Comparison of ENCODE assay signal across 18 cellular contexts in genomic region chr11:20033806-20034205, GRCh38.
DNase-seq lines count a peak whose midpoint lies in the region; ATAC-seq, FAIRE-seq and TF ChIP-seq lines count a peak whose summit lies in the region.
"Had no signal": no experiment of that assay in that cellular context is flagged by ENCODE, and none has a peak within 500 bp of the region (broad histone marks: within the 10 kb centered on the region; RNA-seq: fewer than 3 reads in every experiment).

No MANE protein-coding gene starts in this region.

- no peak overlapping the region for H3K18ac ChIP-seq in mesendoderm (ENCODE audit: low read length)

- peak overlapping the region; percentile 10 for H2AK5ac ChIP-seq in mesendoderm (ENCODE audit: low read length)

- H3K4me1 Mint-ChIP-seq in GM23338 = peaks cover 88% of the 10 kb centered on the region
- no peaks in the 10 kb centered on the region for H3K4me1 Mint-ChIP-seq in activated CD4-positive, alpha-beta T cell treated with anti-CD3 and anti-CD28 coated beads, Interleukin-2, amount 10 ng/mL, durations not matched to agents 7 days and 5 days
- H3K4me1 Mint-ChIP-seq: CD4-positive, alpha-beta memory T cell had no signal

- H2BK5ac ChIP-seq in mesendoderm (ENCODE audit: low read length) = peak overlapping the region; percentile 48

- H3K36me3 Mint-ChIP-seq in GM23338 (ENCODE audit: low read depth) = peaks cover 35% of the 10 kb centered on the region
- no peaks in the 10 kb centered on the region for H3K36me3 Mint-ChIP-seq in activated CD4-positive, alpha-beta T cell treated with anti-CD3 and anti-CD28 coated beads, Interleukin-2, amount 10 ng/mL, durations not matched to agents 7 days and 5 days (ENCODE audit: low read depth)
- H3K36me3 Mint-ChIP-seq: CD4-positive, alpha-beta memory T cell had no signal

- CTCF ChIA-PET in activated CD4-positive, alpha-beta T cell treated with anti-CD3 and anti-CD28 coated beads, Interleukin-2, amount 10 ng/mL, durations not matched to agents 7 days and 5 days (lab: Charles Lee) = no interaction called here

- no peaks in the 10 kb centered on the region for H4K20me1 ChIP-seq in GM23338 (replicated peaks; ENCODE audit: insufficient read depth)

- no peak overlapping the region for H2AFZ ChIP-seq in ACC112 (ENCODE audit: low read length, unreplicated experiment)
- H2AFZ ChIP-seq in GM23338 = no peak overlapping the region

- H3F3A ChIP-seq in GM23338 (replicated peaks; ENCODE audit: low read depth) = no peaks in the 10 kb centered on the region

- no peak overlapping the region for H3K4me2 ChIP-seq in GM23338
- no peak overlapping the region for H3K4me2 ChIP-seq in mesendoderm (ENCODE audit: low read length)

- H3K79me1 ChIP-seq in mesendoderm (ENCODE audit: low read length) = peaks cover 6% of the 10 kb centered on the region

- peaks cover 36% of the 10 kb centered on the region for H3K79me2 ChIP-seq in ACC112 (ENCODE audit: control insufficient read depth, insufficient read depth, low read length, unreplicated experiment)
- peaks cover 50% of the 10 kb centered on the region for H3K79me2 ChIP-seq in GM23338 (replicated peaks; ENCODE audit: insufficient read depth)
- peaks cover 61% of the 10 kb centered on the region for H3K79me2 ChIP-seq in mesendoderm (ENCODE audit: control insufficient read depth, insufficient read depth, low read length)

- peaks cover 18% of the 10 kb centered on the region for H3K36me3 ChIP-seq in ACC112 (ENCODE audit: insufficient read depth, low read length)
- H3K36me3 ChIP-seq in GM23338 (ENCODE audit: insufficient read depth) = no peaks in the 10 kb centered on the region
- no peaks in the 10 kb centered on the region for H3K36me3 ChIP-seq in mesendoderm (ENCODE audit: control insufficient read depth, insufficient read depth, low read length)

- no peak overlapping the region for H3K9ac ChIP-seq in mesendoderm (ENCODE audit: low read length)

- H3K4me3 ChIP-seq in ACC112 (ENCODE audit: low read depth, low read length) (no peak overlapping the region), GM23338 (no peak overlapping the region), mesendoderm (ENCODE audit: low read length) (no peak overlapping the region)

- no peak overlapping the region for H4K5ac ChIP-seq in mesendoderm (ENCODE audit: low read length)

- H3K27me3 Mint-ChIP-seq in GM23338 (ENCODE audit: insufficient read depth, low read depth, poor library complexity) = peaks cover 21% of the 10 kb centered on the region
- peaks cover 20% of the 10 kb centered on the region for H3K27me3 Mint-ChIP-seq in activated CD4-positive, alpha-beta T cell treated with anti-CD3 and anti-CD28 coated beads, Interleukin-2, amount 10 ng/mL, durations not matched to agents 7 days and 5 days

- no peaks in the 10 kb centered on the region; the same call in 2 of the 3 replicates for H3K9me3 Mint-ChIP-seq in GM23338
- no peaks in the 10 kb centered on the region for H3K9me3 Mint-ChIP-seq in activated CD4-positive, alpha-beta T cell treated with anti-CD3 and anti-CD28 coated beads, Interleukin-2, amount 10 ng/mL, durations not matched to agents 7 days and 5 days

- H3K56ac ChIP-seq in mesendoderm (ENCODE audit: low read length) = peak overlapping the region; percentile 68

- no peaks in the 10 kb centered on the region for H3K27me3 ChIP-seq in ACC112 (ENCODE audit: insufficient read depth, low read length)
- no peaks in the 10 kb centered on the region for H3K27me3 ChIP-seq in GM23338 (ENCODE audit: insufficient read depth)
- no peaks in the 10 kb centered on the region for H3K27me3 ChIP-seq in mesendoderm (ENCODE audit: insufficient read depth, low read length, poor library complexity)

- H3K4me1 ChIP-seq in ACC112 (ENCODE audit: control insufficient read depth, insufficient read depth, low read length, unreplicated experiment) = peaks cover 47% of the 10 kb centered on the region
- H3K4me1 ChIP-seq in GM23338 (ENCODE audit: insufficient read depth) = peaks cover 68% of the 10 kb centered on the region
- H3K4me1 ChIP-seq in mesendoderm (ENCODE audit: control insufficient read depth, low read depth, low read length) = peaks cover 27% of the 10 kb centered on the region

- H3K4ac ChIP-seq in mesendoderm (ENCODE audit: low read depth, low read length) = no peak overlapping the region

- H3K27ac Mint-ChIP-seq in GM23338 = no peak overlapping the region; the same call in 1 of the 2 replicates
- H3K27ac Mint-ChIP-seq in activated CD4-positive, alpha-beta T cell treated with anti-CD3 and anti-CD28 coated beads, Interleukin-2, amount 10 ng/mL, durations not matched to agents 7 days and 5 days = no peak overlapping the region
- H3K27ac Mint-ChIP-seq: CD4-positive, alpha-beta memory T cell had no signal

- H3K9me2 ChIP-seq in GM23338 (ENCODE audit: insufficient read depth) = no peaks in the 10 kb centered on the region

- no peak for DNase-seq in GM23338 (ENCODE audit: low spot score)
- DNase-seq in mesendoderm = no peak
- no peak for DNase-seq in RCC 7860 (ENCODE audit: low spot score)
- DNase-seq in activated CD4-positive, alpha-beta T cell treated with anti-CD3 and anti-CD28 coated beads, Interleukin-2, amount 10 ng/mL, durations not matched to agents 7 days and 5 days = no peak
- DNase-seq: CD4-positive, alpha-beta memory T cell; GDM1; Karpas-422; MM.1S; NCI-H1092 treated with DMSO at 0.1 percent for 48 hours; NCI-H2081 treated with DMSO at 0.1 percent for 48 hours; NCI-H510A; NCI-H774 had no signal

- peak overlapping the region; percentile 79; the same call in 1 of the 2 replicates for H3K27ac ChIP-seq in ACC112 (ENCODE audit: low read depth, low read length)
- peak overlapping the region; percentile 43; the same call in 1 of the 2 replicates for H3K27ac ChIP-seq in GM23338 (ENCODE audit: low read depth)
- peak overlapping the region; percentile 50 for H3K27ac ChIP-seq in angular gyrus (ENCODE audit: low read depth, low read length)
- H3K27ac ChIP-seq in mesendoderm (ENCODE audit: low read depth, low read length) = no peak overlapping the region

- TF ChIP-seq CTCF in GM23338 (conservative IDR thresholded peaks at IDR 0.05; ENCODE audit: low read depth in 2 of 2) = no peak

- H3K23ac ChIP-seq in mesendoderm (ENCODE audit: low read length) = no peak overlapping the region

- no peak for FAIRE-seq in RCC 7860 (lab: Jason Lieb, UNC)
- FAIRE-seq: D721Med, GM12891 had no signal

- no peak overlapping the region for H3K4me3 Mint-ChIP-seq in GM23338
- no peak overlapping the region for H3K4me3 Mint-ChIP-seq in activated CD4-positive, alpha-beta T cell treated with anti-CD3 and anti-CD28 coated beads, Interleukin-2, amount 10 ng/mL, durations not matched to agents 7 days and 5 days
- H3K4me3 Mint-ChIP-seq: CD4-positive, alpha-beta memory T cell had no signal

- no peak overlapping the region for H2BK15ac ChIP-seq in mesendoderm (replicated peaks; ENCODE audit: low read depth)

- ATAC-seq in GM23338 (no peak), HG03196 (IDR thresholded peaks at IDR 0.05; ENCODE audit: unreplicated experiment) (no peak)
- ATAC-seq: Panc1 had no signal

- H4K8ac ChIP-seq in mesendoderm (ENCODE audit: low read depth, low read length) = no peak overlapping the region

- H2BK120ac ChIP-seq in mesendoderm (ENCODE audit: low read depth, low read length) = no peak overlapping the region

- POLR2A ChIA-PET in activated CD4-positive, alpha-beta T cell treated with anti-CD3 and anti-CD28 coated beads, Interleukin-2, amount 10 ng/mL, durations not matched to agents 7 days and 5 days (lab: Charles Lee) = no interaction called here

- no CpG with 5 or more reads among the region's 5 CpGs for WGBS in mesendoderm (ENCODE audit: extremely low coverage, insufficient coverage, low lambda C conversion rate)

TF ChIP-seq in GM23338, 12 proteins besides CTCF, POLR2A, EP300 and RAD21:
- TF ChIP-seq JUNB (IDR thresholded peaks at IDR 0.05; ENCODE audit: unreplicated experiment) (no peak), ETS1 (IDR thresholded peaks at IDR 0.05) (no peak), REST (IDR thresholded peaks at IDR 0.05; ENCODE audit: unreplicated experiment) (no peak), POLR2AphosphoS5 (IDR thresholded peaks at IDR 0.05; ENCODE audit: low read depth) (no peak), EZH2phosphoT487 (IDR thresholded peaks at IDR 0.05; ENCODE audit: unreplicated experiment) (no peak)
TF ChIP-seq in GM23338: peak in this region for 0.
